23 cellular contexts compared by ENCODE assay signal in genomic region chr12:102851246-102851645, GRCh38.
"Had no signal": no experiment of that assay in that cellular context is flagged by ENCODE, and none has a peak within 500 bp of the region (broad histone marks: within the 10 kb centered on the region; RNA-seq: fewer than 3 reads in every experiment).

No MANE protein-coding gene starts in this region.

- H3K27me3 ChIP-seq: MG63, SJCRH30 had no signal

- H3K9me3 ChIP-seq: MG63, SJCRH30 had no signal

- H3K4me3 ChIP-seq: MG63, SJCRH30 had no signal

- H3K27ac ChIP-seq: HL-60, RWPE1, SJCRH30 had no signal

- H3K4me1 ChIP-seq: SJCRH30 had no signal

- ATAC-seq: Panc1, Right ventricle myocardium inferior, SK-N-SH treated with all-trans-retinoic acid at 6 μM for 48 hours had no signal

- H3K36me3 ChIP-seq: MG63, SJCRH30 had no signal

- DNase-seq: IMR-90, Karpas-422, KG1, MG63, NCI-H1092, NCI-H1105 treated with DMSO at 0.1 percent for 48 hours, NCI-H1417 treated with DMSO at 0.1 percent for 48 hours, NCI-H146, NCI-H1694 treated with DMSO at 0.1 percent for 48 hours, NCI-H1930, NCI-H2081, NCI-H2107, NCI-H2227 treated with DMSO at 0.1 percent for 48 hours, NCI-H524, NCI-H526 treated with DMSO at 0.1 percent for 48 hours, NCI-H774, SHP77 treated with DMSO at 0.1 percent for 48 hours, SJCRH30 had no signal
